Comparison of ENCODE assay signal across 11 cellular contexts in the genomic region with DNA sequence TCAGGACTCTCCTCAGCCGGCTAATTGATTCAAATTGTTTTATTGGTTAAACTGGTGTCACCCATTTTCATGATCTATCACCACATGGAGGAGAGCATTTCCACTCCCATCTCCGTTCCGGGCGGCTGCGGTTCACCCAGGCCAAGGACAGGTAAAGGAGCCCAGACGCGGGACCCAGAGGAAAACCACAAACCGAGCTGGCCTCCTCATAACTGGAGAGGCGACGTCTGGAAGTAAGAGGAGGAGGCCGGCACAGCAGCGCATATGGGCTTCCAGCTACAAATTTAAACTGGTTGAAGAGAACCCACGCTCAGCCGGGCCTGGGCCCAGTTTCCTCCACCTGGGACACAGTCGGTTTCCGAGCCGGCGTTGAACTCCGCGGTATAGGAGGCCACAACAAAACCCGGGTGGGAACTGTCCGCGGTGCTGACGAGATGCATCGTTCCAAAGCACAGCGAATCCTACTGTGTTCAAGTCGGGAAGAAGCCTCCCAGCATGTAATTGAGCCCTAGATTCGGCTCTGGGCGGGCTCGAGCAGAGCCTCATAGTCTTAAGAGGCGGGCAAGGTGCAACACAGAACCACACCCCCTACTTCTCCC. TPM values are rescaled to one million over a fixed set of nuclear protein-coding genes. Genes with fewer than 3 reads are reported as not detected.
A peak's percentile ranks its signal among the peaks of the same experiment; 100 is the strongest.
DNase-seq lines count a peak whose midpoint lies in the region; ATAC-seq and TF ChIP-seq lines count a peak whose summit lies in the region.
"Had no signal": no experiment of that assay in that cellular context is flagged by ENCODE, and none has a peak within 500 bp of the region (broad histone marks: within the 10 kb centered on the region; RNA-seq: fewer than 3 reads in every experiment).

No MANE protein-coding gene starts in this region.

- no peak for TF ChIP-seq CTCF in WTC11 (IDR thresholded peaks at IDR 0.05)
- no peak for TF ChIP-seq CTCF in testis (IDR thresholded peaks at IDR 0.05)

- H3K4me1 ChIP-seq in testis = no peaks in the 10 kb centered on the region

- no peaks in the 10 kb centered on the region for H3K4me1 Mint-ChIP-seq in activated naive CD4-positive, alpha-beta T cell treated with anti-CD3 and anti-CD28 coated beads, Interleukin-2, amount 10 ng/mL, durations not matched to agents 7 days and 5 days
- H3K4me1 Mint-ChIP-seq in WTC11 = peaks cover 56% of the 10 kb centered on the region
- H3K4me1 Mint-ChIP-seq: CD14-positive monocyte had no signal

- no peaks in the 10 kb centered on the region for H3K36me3 ChIP-seq in testis (ENCODE audit: low read depth, missing control alignments)

- H3K9me3 Mint-ChIP-seq in activated naive CD4-positive, alpha-beta T cell treated with anti-CD3 and anti-CD28 coated beads, Interleukin-2, amount 10 ng/mL, durations not matched to agents 7 days and 5 days = peaks cover 2% of the 10 kb centered on the region
- no peaks in the 10 kb centered on the region for H3K9me3 Mint-ChIP-seq in WTC11

- no peaks in the 10 kb centered on the region for H3K9me3 ChIP-seq in testis

- CTCF ChIA-PET in activated naive CD4-positive, alpha-beta T cell treated with anti-CD3 and anti-CD28 coated beads, Interleukin-2, amount 10 ng/mL, durations not matched to agents 7 days and 5 days (lab: Charles Lee) = no interaction called here
- CTCF ChIA-PET in WTC11 (lab: Charles Lee) = interaction anchor here (1.3 kb wide), 1 partner anchor 9 kb away, joined by 3 read pairs; no protein-coding TSS in a partner anchor

- no peak overlapping the region for H3K4me3 Mint-ChIP-seq in activated naive CD4-positive, alpha-beta T cell treated with anti-CD3 and anti-CD28 coated beads, Interleukin-2, amount 10 ng/mL, durations not matched to agents 7 days and 5 days
- H3K4me3 Mint-ChIP-seq in WTC11 = no peak overlapping the region

- intact Hi-C loops in left ventricle myocardium superior (cut with micrococcal nuclease) (loop anchor here (10.0 kb wide), 1 partner anchor 340 kb away; no protein-coding TSS in a partner anchor), testis (cut with DNase I; ENCODE audit: low total_unique reads) (no loop called here)

- H3K27ac Mint-ChIP-seq in activated naive CD4-positive, alpha-beta T cell treated with anti-CD3 and anti-CD28 coated beads, Interleukin-2, amount 10 ng/mL, durations not matched to agents 7 days and 5 days = no peak overlapping the region
- no peak overlapping the region for H3K27ac Mint-ChIP-seq in WTC11
- H3K27ac Mint-ChIP-seq: CD14-positive monocyte had no signal

- peak; percentile 71 for DNase-seq in activated naive CD4-positive, alpha-beta T cell treated with anti-CD3 and anti-CD28 coated beads, Interleukin-2, amount 10 ng/mL, durations not matched to agents 7 days and 5 days
- no peak for DNase-seq in activated naive CD4-positive, alpha-beta T cell (lab: John Stamatoyannopoulos, UW)
- peak; percentile 94 for DNase-seq in WTC11 (ENCODE audit: low spot score)
- peak; percentile 65 for DNase-seq in left ventricle myocardium superior
- peak; percentile 75 for DNase-seq in testis
- no peak for DNase-seq in NCI-H524 (lab: John Stamatoyannopoulos, UW)
- no peak for DNase-seq in NCI-H526 treated with DMSO at 0.1 percent for 48 hours (lab: John Stamatoyannopoulos, UW)
- DNase-seq: NCI-H1105 treated with DMSO at 0.1 percent for 48 hours; stimulated activated CD4-positive, alpha-beta T cell treated with anti-CD3 and anti-CD28 coated beads, Interleukin-12 subunit alpha, Interleukin-12 subunit beta, amount 100 ng/mL, for 4 hours had no signal

- no peak for TF ChIP-seq POLR2A in testis (IDR thresholded peaks at IDR 0.05)

- H3K27ac ChIP-seq in testis = no peak overlapping the region

- POLR2A ChIA-PET in WTC11 (lab: Charles Lee) = no interaction called here

- peaks cover 2% of the 10 kb centered on the region for H3K36me3 Mint-ChIP-seq in activated naive CD4-positive, alpha-beta T cell treated with anti-CD3 and anti-CD28 coated beads, Interleukin-2, amount 10 ng/mL, durations not matched to agents 7 days and 5 days
- H3K36me3 Mint-ChIP-seq in WTC11 = 0 out of 2 replicates have a peak, but pooled peaks cover 2% of the 10 kb centered on the region

- no peak overlapping the region for H3K4me3 ChIP-seq in testis

- peaks cover 84% of the 10 kb centered on the region for H3K27me3 Mint-ChIP-seq in activated naive CD4-positive, alpha-beta T cell treated with anti-CD3 and anti-CD28 coated beads, Interleukin-2, amount 10 ng/mL, durations not matched to agents 7 days and 5 days
- H3K27me3 Mint-ChIP-seq in WTC11 (ENCODE audit: low read depth) = peaks cover 100% of the 10 kb centered on the region

- ATAC-seq in WTC11 = peak; percentile 81
- ATAC-seq in left ventricle myocardium superior = peak; percentile 52
- no peak for ATAC-seq in GM21786 (IDR thresholded peaks at IDR 0.05; ENCODE audit: unreplicated experiment)

- peaks cover 6% of the 10 kb centered on the region for H3K27me3 ChIP-seq in testis

- 1 to 3% methylated on average over 12 to 30 of the region's 31 CpGs for WGBS in testis, 2 donors

TF ChIP-seq in WTC11, 78 proteins besides CTCF, POLR2A, EP300 and RAD21 (continues in another document):
- TF ChIP-seq, protein P1, sequence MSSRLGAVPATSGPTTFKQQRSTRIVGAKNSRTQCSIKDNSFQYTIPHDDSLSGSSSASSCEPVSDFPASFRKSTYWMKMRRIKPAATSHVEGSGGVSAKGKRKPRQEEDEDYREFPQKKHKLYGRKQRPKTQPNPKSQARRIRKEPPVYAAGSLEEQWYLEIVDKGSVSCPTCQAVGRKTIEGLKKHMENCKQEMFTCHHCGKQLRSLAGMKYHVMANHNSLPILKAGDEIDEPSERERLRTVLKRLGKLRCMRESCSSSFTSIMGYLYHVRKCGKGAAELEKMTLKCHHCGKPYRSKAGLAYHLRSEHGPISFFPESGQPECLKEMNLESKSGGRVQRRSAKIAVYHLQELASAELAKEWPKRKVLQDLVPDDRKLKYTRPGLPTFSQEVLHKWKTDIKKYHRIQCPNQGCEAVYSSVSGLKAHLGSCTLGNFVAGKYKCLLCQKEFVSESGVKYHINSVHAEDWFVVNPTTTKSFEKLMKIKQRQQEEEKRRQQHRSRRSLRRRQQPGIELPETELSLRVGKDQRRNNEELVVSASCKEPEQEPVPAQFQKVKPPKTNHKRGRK (CRISPR knock-in tag; IDR thresholded peaks at IDR 0.05; ENCODE audit: borderline replicate concordance) = no peak
- TF ChIP-seq FOXK1 (CRISPR knock-in tag; IDR thresholded peaks at IDR 0.05) (peak; percentile 76; the same call in 1 of the 2 replicates), NR2C2 (CRISPR knock-in tag; IDR thresholded peaks at IDR 0.05) (no peak), SMAD3 (CRISPR knock-in tag; IDR thresholded peaks at IDR 0.05; ENCODE audit: borderline replicate concordance) (peak; percentile 64; the same call in 1 of the 2 replicates)
- TF ChIP-seq, protein P2, sequence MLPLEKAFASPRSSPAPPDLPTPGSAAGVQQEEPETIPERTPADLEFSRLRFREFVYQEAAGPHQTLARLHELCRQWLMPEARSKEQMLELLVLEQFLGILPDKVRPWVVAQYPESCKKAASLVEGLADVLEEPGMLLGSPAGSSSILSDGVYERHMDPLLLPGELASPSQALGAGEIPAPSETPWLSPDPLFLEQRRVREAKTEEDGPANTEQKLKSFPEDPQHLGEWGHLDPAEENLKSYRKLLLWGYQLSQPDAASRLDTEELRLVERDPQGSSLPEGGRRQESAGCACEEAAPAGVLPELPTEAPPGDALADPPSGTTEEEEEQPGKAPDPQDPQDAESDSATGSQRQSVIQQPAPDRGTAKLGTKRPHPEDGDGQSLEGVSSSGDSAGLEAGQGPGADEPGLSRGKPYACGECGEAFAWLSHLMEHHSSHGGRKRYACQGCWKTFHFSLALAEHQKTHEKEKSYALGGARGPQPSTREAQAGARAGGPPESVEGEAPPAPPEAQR (CRISPR knock-in tag; IDR thresholded peaks at IDR 0.05) = no peak
- TF ChIP-seq, protein P3, sequence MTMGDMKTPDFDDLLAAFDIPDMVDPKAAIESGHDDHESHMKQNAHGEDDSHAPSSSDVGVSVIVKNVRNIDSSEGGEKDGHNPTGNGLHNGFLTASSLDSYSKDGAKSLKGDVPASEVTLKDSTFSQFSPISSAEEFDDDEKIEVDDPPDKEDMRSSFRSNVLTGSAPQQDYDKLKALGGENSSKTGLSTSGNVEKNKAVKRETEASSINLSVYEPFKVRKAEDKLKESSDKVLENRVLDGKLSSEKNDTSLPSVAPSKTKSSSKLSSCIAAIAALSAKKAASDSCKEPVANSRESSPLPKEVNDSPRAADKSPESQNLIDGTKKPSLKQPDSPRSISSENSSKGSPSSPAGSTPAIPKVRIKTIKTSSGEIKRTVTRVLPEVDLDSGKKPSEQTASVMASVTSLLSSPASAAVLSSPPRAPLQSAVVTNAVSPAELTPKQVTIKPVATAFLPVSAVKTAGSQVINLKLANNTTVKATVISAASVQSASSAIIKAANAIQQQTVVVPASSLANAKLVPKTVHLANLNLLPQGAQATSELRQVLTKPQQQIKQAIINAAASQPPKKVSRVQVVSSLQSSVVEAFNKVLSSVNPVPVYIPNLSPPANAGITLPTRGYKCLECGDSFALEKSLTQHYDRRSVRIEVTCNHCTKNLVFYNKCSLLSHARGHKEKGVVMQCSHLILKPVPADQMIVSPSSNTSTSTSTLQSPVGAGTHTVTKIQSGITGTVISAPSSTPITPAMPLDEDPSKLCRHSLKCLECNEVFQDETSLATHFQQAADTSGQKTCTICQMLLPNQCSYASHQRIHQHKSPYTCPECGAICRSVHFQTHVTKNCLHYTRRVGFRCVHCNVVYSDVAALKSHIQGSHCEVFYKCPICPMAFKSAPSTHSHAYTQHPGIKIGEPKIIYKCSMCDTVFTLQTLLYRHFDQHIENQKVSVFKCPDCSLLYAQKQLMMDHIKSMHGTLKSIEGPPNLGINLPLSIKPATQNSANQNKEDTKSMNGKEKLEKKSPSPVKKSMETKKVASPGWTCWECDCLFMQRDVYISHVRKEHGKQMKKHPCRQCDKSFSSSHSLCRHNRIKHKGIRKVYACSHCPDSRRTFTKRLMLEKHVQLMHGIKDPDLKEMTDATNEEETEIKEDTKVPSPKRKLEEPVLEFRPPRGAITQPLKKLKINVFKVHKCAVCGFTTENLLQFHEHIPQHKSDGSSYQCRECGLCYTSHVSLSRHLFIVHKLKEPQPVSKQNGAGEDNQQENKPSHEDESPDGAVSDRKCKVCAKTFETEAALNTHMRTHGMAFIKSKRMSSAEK (CRISPR knock-in tag; IDR thresholded peaks at IDR 0.05; ENCODE audit: borderline replicate concordance) = no peak
- TF ChIP-seq, protein P4, sequence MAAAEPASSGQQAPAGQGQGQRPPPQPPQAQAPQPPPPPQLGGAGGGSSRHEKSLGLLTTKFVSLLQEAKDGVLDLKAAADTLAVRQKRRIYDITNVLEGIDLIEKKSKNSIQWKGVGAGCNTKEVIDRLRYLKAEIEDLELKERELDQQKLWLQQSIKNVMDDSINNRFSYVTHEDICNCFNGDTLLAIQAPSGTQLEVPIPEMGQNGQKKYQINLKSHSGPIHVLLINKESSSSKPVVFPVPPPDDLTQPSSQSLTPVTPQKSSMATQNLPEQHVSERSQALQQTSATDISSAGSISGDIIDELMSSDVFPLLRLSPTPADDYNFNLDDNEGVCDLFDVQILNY (CRISPR knock-in tag; IDR thresholded peaks at IDR 0.05) = 0 out of 2 replicates have a peak, but pooled peaks have one; percentile 33

RNA-seq across cellular contexts. Expression of a gene that starts 3.0 kb away (rescaled TPM):
- total RNA-seq in WTC11 (2021) (0.34 to 1.3 TPM (median 0.37 TPM) in 3 replicates), left ventricle myocardium superior (not detected), testis (1 to 10 TPM in 1 of 2 donors, under 1 TPM in 1; 0.43 to 1.4 TPM)
- 0.59 TPM for polyA plus RNA-seq in testis (ENCODE audit: insufficient read depth, low read depth, low replicate concordance)
- polyA plus RNA-seq: CD14-positive monocyte had no signal

Comparison
In these comparisons a context has a peak if more than half of its experiments do, and no peak if none do; other contexts are left out.
1. DNase-seq: peak in activated naive CD4-positive, alpha-beta T cell treated with anti-CD3 and anti-CD28 coated beads, Interleukin-2, amount 10 ng/mL, durations not matched to agents 7 days and 5 days (single experiment), WTC11 (single experiment), left ventricle myocardium superior (single experiment) and testis (single experiment); none in activated naive CD4-positive, alpha-beta T cell (0 of 4), NCI-H524 (0 of 2) and NCI-H526 treated with DMSO at 0.1 percent for 48 hours (single experiment).